In genomic region chr12:9133243-9133938, GRCh38 we compare ENCODE assay signal across 1 cellular context.
TF ChIP-seq lines count a peak whose summit lies in the region.

No MANE protein-coding gene starts in this region.

TF ChIP-seq in liver, 16 proteins besides CTCF, POLR2A, EP300 and RAD21 (continued from another document):
- TF ChIP-seq SP1 (IDR thresholded peaks at IDR 0.05) (no peak), ATF3 (IDR thresholded peaks at IDR 0.05) (no peak), HNF4G (IDR thresholded peaks at IDR 0.05) (no peak), MAX (IDR thresholded peaks at IDR 0.05) (no peak), REST (IDR thresholded peaks at IDR 0.05) (no peak), HNF4A (conservative IDR thresholded peaks at IDR 0.05) (no peak)
